In the genomic region with DNA sequence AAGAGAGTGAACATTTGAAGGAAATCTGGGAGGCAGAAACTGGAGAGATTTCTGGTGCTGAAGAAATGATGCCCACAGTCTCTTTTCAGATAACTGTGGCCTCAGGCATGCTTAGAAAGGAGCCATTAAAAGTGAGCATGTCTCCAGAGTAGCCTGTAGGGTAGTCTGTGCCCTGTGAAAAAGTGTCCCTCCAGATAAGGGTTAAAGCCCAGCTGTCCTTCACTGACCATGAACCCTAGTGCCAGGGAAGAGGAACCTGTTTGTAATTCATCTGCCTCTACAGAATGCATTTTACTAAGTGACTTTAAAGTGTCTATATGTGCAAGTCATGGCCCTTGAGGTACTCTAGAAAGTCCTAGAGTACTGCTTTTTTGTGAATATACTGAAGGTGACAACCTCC, we compare ENCODE assay signal across 33 cellular contexts.
"Had no signal": no experiment of that assay in that cellular context is flagged by ENCODE, and none has a peak within 500 bp of the region (broad histone marks: within the 10 kb centered on the region; RNA-seq: fewer than 3 reads in every experiment).

No MANE protein-coding gene starts in this region.

- FAIRE-seq: colon had no signal

- H3K4me3 ChIP-seq: adrenal gland, ascending aorta, breast epithelium, cardiac muscle cell, esophagus squamous epithelium, gastroesophageal sphincter, heart right ventricle had no signal

- DNase-seq: activated B cell treated with CpG ODN at 0.5 μM for 24 hours; activated CD4-positive, alpha-beta memory T cell treated with anti-CD3 and anti-CD28 coated beads for 36 hours; activated CD4-positive, alpha-beta T cell treated with anti-CD3 and anti-CD28 coated beads, Interleukin-2, amount 10 ng/mL, durations not matched to agents 24 days and 14 days; activated CD8-positive, alpha-beta memory T cell treated with anti-CD3 and anti-CD28 coated beads, Interleukin-2, amount 10 ng/mL, durations not matched to agents 7 days and 5 days; activated CD8-positive, alpha-beta memory T cell treated with anti-CD3 and anti-CD28 coated beads, Interleukin-2, amount 50 U/mL, for 4 hours; activated CD8-positive, alpha-beta T cell treated with anti-CD3 and anti-CD28 coated beads, Interleukin-2, amount 10 ng/mL, durations not matched to agents 7 days and 5 days; activated effector memory CD4-positive, alpha-beta T cell treated with anti-CD3 and anti-CD28 coated beads, Interleukin-2, amount 50 U/mL, for 16 hours; activated naive CD4-positive, alpha-beta T cell treated with anti-CD3 and anti-CD28 coated beads for 36 hours; activated naive CD8-positive, alpha-beta T cell treated with anti-CD3 and anti-CD28 coated beads for 36 hours; activated naive CD8-positive, alpha-beta T cell treated with anti-CD3 and anti-CD28 coated beads, Interleukin-2, amount 50 U/mL, for 24 hours; activated T-cell treated with anti-CD3 and anti-CD28 coated beads, Interleukin-2, amount 50 U/mL, for 1 hour; activated T-cell treated with anti-CD3 and anti-CD28 coated beads, Interleukin-2, amount 50 U/mL, for 48 hours; adrenal gland; amygdala; central memory CD4-positive, alpha-beta T cell; cortex of kidney; dermis blood vessel endothelial cell; effector CD4-positive, alpha-beta T cell; effector memory CD8-positive, alpha-beta T cell; erythroblast; esophagus squamous epithelium; foreskin melanocyte; heart right ventricle; T-helper 1 cell; T-helper 17 cell; T1000; WERI-Rb-1 had no signal

- H3K27ac ChIP-seq: adrenal gland, ascending aorta, breast epithelium, cardiac muscle cell, esophagus squamous epithelium, gastroesophageal sphincter, heart right ventricle, WERI-Rb-1 had no signal

- ATAC-seq: activated CD4-positive, CD25-positive, alpha-beta regulatory T cell treated with anti-CD3 and anti-CD28 coated beads, Interleukin-2, amount 50 U/mL, for 24 hours; activated CD8-positive, alpha-beta memory T cell treated with anti-CD3 and anti-CD28 coated beads, Interleukin-2, amount 10 ng/mL, durations not matched to agents 7 days and 5 days; activated CD8-positive, alpha-beta T cell treated with anti-CD3 and anti-CD28 coated beads, Interleukin-2, amount 10 ng/mL, durations not matched to agents 7 days and 5 days; activated naive CD8-positive, alpha-beta T cell treated with anti-CD3 and anti-CD28 coated beads, Interleukin-2, amount 50 U/mL, for 24 hours; effector memory CD8-positive, alpha-beta T cell; gastroesophageal sphincter; heart right ventricle; T-helper 17 cell had no signal

- H3K36me3 ChIP-seq: adrenal gland, ascending aorta, breast epithelium, cardiac muscle cell, esophagus squamous epithelium, gastroesophageal sphincter, heart right ventricle, WERI-Rb-1 had no signal

- H3K27me3 ChIP-seq: adrenal gland, ascending aorta, breast epithelium, cardiac muscle cell, esophagus squamous epithelium, gastroesophageal sphincter, heart right ventricle had no signal

- H3K9me3 ChIP-seq: adrenal gland, ascending aorta, breast epithelium, esophagus squamous epithelium, gastroesophageal sphincter, heart right ventricle had no signal

- H3K4me1 ChIP-seq: ascending aorta, esophagus squamous epithelium had no signal
